ENCODE assay signal across 1 cellular context in genomic region chr11:102730944-102731343, GRCh38.
TF ChIP-seq lines count a peak whose summit lies in the region.

No MANE protein-coding gene starts in this region.

TF ChIP-seq in GM12878, 131 proteins besides CTCF, POLR2A, EP300 and RAD21:
- TF ChIP-seq TCF12 (IDR thresholded peaks at IDR 0.05; ENCODE audit: low read depth, low read length): peak; percentile 41; the same call in 1 of the 2 replicates
TF ChIP-seq in GM12878: peak in this region for 1; not testable (repeated sequence) for 130.
